ENCODE assay signal across 6 cellular contexts in genomic region chr1:20199840-20200239, GRCh38. TPM values are rescaled to one million over a fixed set of nuclear protein-coding genes. Genes with fewer than 3 reads are reported as not detected.
"Had no signal": no experiment of that assay in that cellular context is flagged by ENCODE, and none has a peak within 500 bp of the region (broad histone marks: within the 10 kb centered on the region; RNA-seq: fewer than 3 reads in every experiment).

No MANE protein-coding gene starts in this region.

- H3K4me2 ChIP-seq: GM23338 had no signal

- ATAC-seq: GM23338 had no signal

- H3K27ac Mint-ChIP-seq: GM23338 had no signal

- H3K9me3 Mint-ChIP-seq: GM23338, H9 had no signal

- H3K4me3 Mint-ChIP-seq: GM23338, H9 had no signal

- H3K4me3 ChIP-seq: GM23338 had no signal

- H2AFZ ChIP-seq: GM23338 had no signal

- DNase-seq: H9, HCEC 1CT, IMR-90 had no signal

RNA-seq across cellular contexts. Expression of gene PLA2G2C, which starts 13.5 kb away (rescaled TPM):
- total RNA-seq: GM23338, H1, H9, HT-29, IMR-90 had no signal
- polyA plus RNA-seq: GM23338, H1, IMR-90 had no signal

RNA-seq across cellular contexts. Expression of gene UBXN10, which starts 13.9 kb away (rescaled TPM):
- total RNA-seq: IMR-90 had no signal
- polyA plus RNA-seq: IMR-90 had no signal
